ENCODE assay signal across 17 cellular contexts in genomic region chr6:113340371-113340770, GRCh38.
DNase-seq lines count a peak whose midpoint lies in the region; ATAC-seq and TF ChIP-seq lines count a peak whose summit lies in the region.
"Had no signal": no experiment of that assay in that cellular context is flagged by ENCODE, and none has a peak within 500 bp of the region (broad histone marks: within the 10 kb centered on the region; RNA-seq: fewer than 3 reads in every experiment).

No MANE protein-coding gene starts in this region.

- no peak overlapping the region for H3K4me2 ChIP-seq in neural progenitor cell

- intact Hi-C loops in heart left ventricle (cut with DNase I) = no loop called here
- intact Hi-C loops in A673 (cut with micrococcal nuclease; ENCODE audit: unreplicated experiment) = no loop called here
- intact Hi-C loops in Right ventricle myocardium inferior (cut with DNase I) = no loop called here

- peaks cover 20% of the 10 kb centered on the region for H3K4me1 Mint-ChIP-seq in neural progenitor cell
- no peaks in the 10 kb centered on the region for H3K4me1 Mint-ChIP-seq in T-helper 2 cell treated with Interferon-gamma antibody and Interleukin-4, amounts not matched to agents 5 μg/mL and 100 μg/mL, for 36 hours (ENCODE audit: low read depth)

- no peak overlapping the region for H3K4me3 Mint-ChIP-seq in neural progenitor cell
- H3K4me3 Mint-ChIP-seq in T-helper 2 cell treated with Interferon-gamma antibody and Interleukin-4, amounts not matched to agents 5 μg/mL and 100 μg/mL, for 36 hours = no peak overlapping the region

- POLR2A ChIA-PET in A673 (lab: Charles Lee; ENCODE audit: low non-redundant PET) = no interaction called here

- TF ChIP-seq CTCF in GM12865 (IDR thresholded peaks at IDR 0.05; ENCODE audit: insufficient read depth, low read depth, low read length, missing control alignments) (no peak), neural progenitor cell (IDR thresholded peaks at IDR 0.05) (no peak), heart left ventricle (IDR thresholded peaks at IDR 0.05) (no peak), A673 (conservative IDR thresholded peaks at IDR 0.05; ENCODE audit: low read depth, low read length) (no peak)

- CTCF ChIA-PET in A673 (lab: Charles Lee) = no interaction called here

- H3K27me3 ChIP-seq in neural progenitor cell (no peaks in the 10 kb centered on the region), heart left ventricle (no peaks in the 10 kb centered on the region), A673 (replicated peaks; ENCODE audit: insufficient read depth, low read depth, low read length, poor library complexity) (no peaks in the 10 kb centered on the region)
- H3K27me3 ChIP-seq: SJCRH30 had no signal

- peaks cover 2% of the 10 kb centered on the region for H3K27me3 Mint-ChIP-seq in neural progenitor cell (ENCODE audit: insufficient read depth, low read depth)
- H3K27me3 Mint-ChIP-seq in T-helper 2 cell treated with Interferon-gamma antibody and Interleukin-4, amounts not matched to agents 5 μg/mL and 100 μg/mL, for 36 hours (ENCODE audit: low read depth) = no peaks in the 10 kb centered on the region

- peak; percentile 51 for ATAC-seq in GM19372 (IDR thresholded peaks at IDR 0.05; ENCODE audit: low read depth, unreplicated experiment)
- peak; percentile 77 for ATAC-seq in HG02870 (IDR thresholded peaks at IDR 0.05; ENCODE audit: unreplicated experiment)
- ATAC-seq in heart left ventricle = no peak
- ATAC-seq in Right ventricle myocardium inferior = no peak

- no peaks in the 10 kb centered on the region for H3K36me3 Mint-ChIP-seq in neural progenitor cell
- no peaks in the 10 kb centered on the region for H3K36me3 Mint-ChIP-seq in T-helper 2 cell treated with Interferon-gamma antibody and Interleukin-4, amounts not matched to agents 5 μg/mL and 100 μg/mL, for 36 hours (ENCODE audit: low read depth)

- H3K36me3 ChIP-seq in neural progenitor cell (no peaks in the 10 kb centered on the region), heart left ventricle (no peaks in the 10 kb centered on the region), A673 (ENCODE audit: insufficient read depth, low read length, poor library complexity, severe bottlenecking) (no peaks in the 10 kb centered on the region)
- H3K36me3 ChIP-seq: SJCRH30 had no signal

- no peak overlapping the region for H3K9ac ChIP-seq in neural progenitor cell

- no peak overlapping the region for H3K27ac ChIP-seq in neural progenitor cell
- H3K27ac ChIP-seq in heart left ventricle = no peak overlapping the region
- H3K27ac ChIP-seq in A673 (ENCODE audit: low read depth, low read length, poor library complexity, severe bottlenecking) = no peak overlapping the region
- H3K27ac ChIP-seq: SJCRH30 had no signal

- H3K9me3 Mint-ChIP-seq in neural progenitor cell = no peaks in the 10 kb centered on the region
- H3K9me3 Mint-ChIP-seq in T-helper 2 cell treated with Interferon-gamma antibody and Interleukin-4, amounts not matched to agents 5 μg/mL and 100 μg/mL, for 36 hours = no peaks in the 10 kb centered on the region

- no peaks in the 10 kb centered on the region for H3K9me3 ChIP-seq in neural progenitor cell (ENCODE audit: low read depth)
- H3K9me3 ChIP-seq in heart left ventricle = no peaks in the 10 kb centered on the region
- no peaks in the 10 kb centered on the region for H3K9me3 ChIP-seq in A673 (ENCODE audit: low read depth, low read length, poor library complexity, severe bottlenecking)
- H3K9me3 ChIP-seq: SJCRH30 had no signal

- no peaks in the 10 kb centered on the region for H3K79me2 ChIP-seq in neural progenitor cell (ENCODE audit: low read depth)

- peak overlapping the region; percentile 3 for H2AFZ ChIP-seq in neural progenitor cell (replicated peaks)

- BruUV-seq in A673 (replicated peaks; lab: Mats Ljungman, UMichigan) = no TSS peak

- no peak for TF ChIP-seq POLR2A in heart left ventricle (IDR thresholded peaks at IDR 0.05)

- no peaks in the 10 kb centered on the region for H4K20me1 ChIP-seq in neural progenitor cell (ENCODE audit: low read depth)

- H3K4me1 ChIP-seq in neural progenitor cell (peaks cover 2% of the 10 kb centered on the region), heart left ventricle (peaks cover 0 to 5% (median 0%) of the 10 kb centered on the region in 12 donors), A673 (ENCODE audit: insufficient read depth, low read length, poor library complexity, severe bottlenecking) (no peaks in the 10 kb centered on the region)
- H3K4me1 ChIP-seq: SJCRH30 had no signal

- H3K4me3 ChIP-seq in GM12865 (ENCODE audit: low read depth, low read length) = no peak overlapping the region
- no peak overlapping the region for H3K4me3 ChIP-seq in neural progenitor cell
- H3K4me3 ChIP-seq in heart left ventricle = no peak overlapping the region
- H3K4me3 ChIP-seq in A673 (ENCODE audit: low read depth, low read length, poor library complexity, severe bottlenecking) = no peak overlapping the region
- H3K4me3 ChIP-seq: SJCRH30 had no signal

- DNase-seq in GM12865 (ENCODE audit: low read depth) (peak; percentile 7), neural progenitor cell (ENCODE audit: low spot score) (no peak), heart left ventricle (no peak), A673 (ENCODE audit: low spot score) (no peak), Right ventricle myocardium inferior (ENCODE audit: missing footprints) (no peak)
- no peak for DNase-seq in T-helper 2 cell treated with Interferon-gamma antibody and Interleukin-4, amounts not matched to agents 5 μg/mL and 100 μg/mL, for 36 hours (ENCODE audit: low spot score)
- DNase-seq: H7, KG1, NCI-H1092, NCI-H2107, NCI-H226, NCI-H526 treated with DMSO at 0.1 percent for 48 hours, OCI-M1, RPMI8226, SJCRH30 had no signal

- no peaks in the 10 kb centered on the region for H3F3A ChIP-seq in neural progenitor cell (ENCODE audit: low read depth)

- no peak overlapping the region for H3K27ac Mint-ChIP-seq in neural progenitor cell
- H3K27ac Mint-ChIP-seq in T-helper 2 cell treated with Interferon-gamma antibody and Interleukin-4, amounts not matched to agents 5 μg/mL and 100 μg/mL, for 36 hours = no peak overlapping the region

- WGBS in heart left ventricle, 4 donors = 94 to 99% (median 96%) methylated on average over 4 of the region's 4 CpGs

Comparison
In these comparisons a context has a peak if more than half of its experiments do, and no peak if none do; other contexts are left out.
1. ATAC-seq: peak in GM19372 (single experiment) and HG02870 (single experiment); none in heart left ventricle (0 of 4) and Right ventricle myocardium inferior (single experiment).